Comparison of ENCODE assay signal across 8 cellular contexts in genomic region chr5:55176176-55176818, GRCh38. TPM values are rescaled to one million over a fixed set of nuclear protein-coding genes. Genes with fewer than 3 reads are reported as not detected.
A peak's percentile ranks its signal among the peaks of the same experiment; 100 is the strongest.
DNase-seq lines count a peak whose midpoint lies in the region; ATAC-seq and TF ChIP-seq lines count a peak whose summit lies in the region.

No MANE protein-coding gene starts in this region.

- no peak overlapping the region for H3K4ac ChIP-seq in mesendoderm (ENCODE audit: low read depth, low read length)

- H3K23ac ChIP-seq in mesendoderm (ENCODE audit: low read length), result peak overlapping the region; percentile 48

- no peak overlapping the region for H4K8ac ChIP-seq in mesendoderm (ENCODE audit: low read depth, low read length)

- no peak overlapping the region for H2AK5ac ChIP-seq in mesendoderm (ENCODE audit: low read length)

- WGBS in mesendoderm (ENCODE audit: extremely low coverage, insufficient coverage, low lambda C conversion rate), result no CpG with 5 or more reads among the region's 44 CpGs
- 1% methylated on average over 44 of the region's 44 CpGs for WGBS in urinary bladder

- H3K79me1 ChIP-seq in mesendoderm (ENCODE audit: low read length), result no peaks in the 10 kb centered on the region

- H3K56ac ChIP-seq in mesendoderm (ENCODE audit: low read length), result peak overlapping the region; percentile 74

- peak overlapping the region; percentile 58 for H3K4me3 ChIP-seq in coronary artery
- peak overlapping the region; percentile 31 for H3K4me3 ChIP-seq in mesendoderm (ENCODE audit: low read length)
- peak overlapping the region; percentile 23 for H3K4me3 ChIP-seq in urinary bladder (ENCODE audit: low read depth, low read length)

- 0 out of 2 replicates have a peak, but pooled peaks have one; percentile 11 for TF ChIP-seq EP300 in Ishikawa (IDR thresholded peaks at IDR 0.05; ENCODE audit: borderline replicate concordance)

- peak overlapping the region; percentile 65 for H3K9ac ChIP-seq in mesendoderm (ENCODE audit: low read length)

- H4K5ac ChIP-seq in mesendoderm (ENCODE audit: low read length), result no peak overlapping the region

- H3K4me1 ChIP-seq in mesendoderm (ENCODE audit: control insufficient read depth, low read depth, low read length) (peaks cover 3% of the 10 kb centered on the region), urinary bladder (ENCODE audit: insufficient read depth) (no peaks in the 10 kb centered on the region)

- TF ChIP-seq CTCF in coronary artery (IDR thresholded peaks at IDR 0.05), result no peak

- H3K27me3 ChIP-seq in mesendoderm (ENCODE audit: insufficient read depth, low read length, poor library complexity), result peaks cover 30% of the 10 kb centered on the region

- no peak for TF ChIP-seq RAD21 in Ishikawa (IDR thresholded peaks at IDR 0.05; ENCODE audit: low read depth)

- ATAC-seq in HG02973 (IDR thresholded peaks at IDR 0.05; ENCODE audit: unreplicated experiment) (no peak), GM19328 (IDR thresholded peaks at IDR 0.05; ENCODE audit: unreplicated experiment) (no peak)

- H3K36me3 ChIP-seq in mesendoderm (ENCODE audit: control insufficient read depth, insufficient read depth, low read length) (no peaks in the 10 kb centered on the region), urinary bladder (ENCODE audit: insufficient read depth) (no peaks in the 10 kb centered on the region)

- H3K18ac ChIP-seq in mesendoderm (ENCODE audit: low read length), result no peak overlapping the region

- H2BK15ac ChIP-seq in mesendoderm (replicated peaks; ENCODE audit: low read depth), result no peak overlapping the region

- DNase-seq in COR-L47 (lab: John Stamatoyannopoulos, UW), result peak; percentile 85
- peak; percentile 82 for DNase-seq in SK-MEL-5 (ENCODE audit: low read depth, low spot score)
- DNase-seq in coronary artery (ENCODE audit: low spot score), result no peak
- peak; percentile 85 for DNase-seq in mesendoderm

- H3K27ac ChIP-seq in coronary artery, result no peak overlapping the region
- H3K27ac ChIP-seq in mesendoderm (ENCODE audit: low read depth, low read length), result no peak overlapping the region
- no peak overlapping the region for H3K27ac ChIP-seq in urinary bladder (ENCODE audit: low read depth)

- no peaks in the 10 kb centered on the region for H3K79me2 ChIP-seq in mesendoderm (ENCODE audit: control insufficient read depth, insufficient read depth, low read length)

- H2BK5ac ChIP-seq in mesendoderm (ENCODE audit: low read length), result no peak overlapping the region

- no peak overlapping the region for H2BK120ac ChIP-seq in mesendoderm (ENCODE audit: low read depth, low read length)

- in situ Hi-C loops in SK-MEL-5 (cut with HindIII; ENCODE audit: low pct_unique_long_range_greater_than_20kb, low sequenced_read_pairs), result no loop called here

- peak overlapping the region; percentile 89 for H3K4me2 ChIP-seq in mesendoderm (ENCODE audit: low read length)

TF ChIP-seq in Ishikawa, 13 proteins besides CTCF, POLR2A, EP300 and RAD21:
- TF ChIP-seq USF1 (IDR thresholded peaks at IDR 0.05) (0 out of 2 replicates have a peak, but pooled peaks have one; percentile 6), CEBPB (IDR thresholded peaks at IDR 0.05) (no peak), NFIC (IDR thresholded peaks at IDR 0.05) (no peak), TEAD4 (IDR thresholded peaks at IDR 0.05) (0 out of 2 replicates have a peak, but pooled peaks have one; percentile 14), REST (IDR thresholded peaks at IDR 0.05; ENCODE audit: low read depth) (no peak), MAX (IDR thresholded peaks at IDR 0.05) (peak; percentile 92), ZBTB7A (IDR thresholded peaks at IDR 0.05; ENCODE audit: low read depth) (peak; percentile 23; the same call in 1 of the 2 replicates)

RNA-seq across cellular contexts. Expression of gene CDC20B, which starts 3.3 kb away (rescaled TPM):
- 0.21 and 0.35 TPM in 2 replicates for total RNA-seq in SK-MEL-5 (2014; rRNA removed; shearing (Covaris generic))
- 0.02 and 0.09 TPM in 2 replicates for polyA plus RNA-seq in SK-MEL-5 (2015; cell fraction: cytosol; rRNA removed)
- 0.74 and 1.0 TPM in 2 replicates for polyA plus RNA-seq in SK-MEL-5 (2015; cell fraction: nucleus; rRNA removed)
- polyA plus RNA-seq in mesendoderm (2013, experiment 1 of 2), result 0.08 TPM
- 0.07 TPM for polyA plus RNA-seq in mesendoderm (2013, experiment 2 of 2)
- not detected for total RNA-seq in urinary bladder
- polyA plus RNA-seq in urinary bladder, result not detected

RNA-seq across cellular contexts. Expression of gene GPX8, which starts 16.3 kb away (rescaled TPM):
- total RNA-seq in SK-MEL-5 (2014; rRNA removed; shearing (Covaris generic)), result 95.2 and 96.6 TPM in 2 replicates
- 77.8 and 83.0 TPM in 2 replicates for polyA plus RNA-seq in SK-MEL-5 (2015; cell fraction: cytosol; rRNA removed)
- polyA plus RNA-seq in SK-MEL-5 (2015; cell fraction: nucleus; rRNA removed), result 34.3 and 56.9 TPM in 2 replicates
- polyA plus RNA-seq in mesendoderm (2013, experiment 1 of 2), result 76.3 TPM
- 75.8 TPM for polyA plus RNA-seq in mesendoderm (2013, experiment 2 of 2)
- total RNA-seq in urinary bladder, result 120 TPM
- polyA plus RNA-seq in urinary bladder, result 20.5 TPM

RNA-seq across cellular contexts. Expression of gene MCIDAS, which starts 50.8 kb away (rescaled TPM):
- 3.5 and 4.2 TPM in 2 replicates for total RNA-seq in SK-MEL-5 (2014; rRNA removed; shearing (Covaris generic))
- 6.1 and 7.0 TPM in 2 replicates for polyA plus RNA-seq in SK-MEL-5 (2015; cell fraction: cytosol; rRNA removed)
- 23.3 and 42.2 TPM in 2 replicates for polyA plus RNA-seq in SK-MEL-5 (2015; cell fraction: nucleus; rRNA removed)
- 0.07 TPM for polyA plus RNA-seq in mesendoderm (2013, experiment 1 of 2)
- 0.03 TPM for polyA plus RNA-seq in mesendoderm (2013, experiment 2 of 2)
- total RNA-seq in urinary bladder, result 0.32 TPM
- polyA plus RNA-seq in urinary bladder, result 0.23 TPM

RNA-seq across cellular contexts. Expression of gene CCNO, which starts 57.1 kb away (rescaled TPM):
- total RNA-seq in SK-MEL-5 (2014; rRNA removed; shearing (Covaris generic)), result 0.19 and 0.24 TPM in 2 replicates
- polyA plus RNA-seq in SK-MEL-5 (2015; cell fraction: cytosol; rRNA removed), result 0.42 and 1.3 TPM in 2 replicates
- polyA plus RNA-seq in SK-MEL-5 (2015; cell fraction: nucleus; rRNA removed), result 1.3 and 2.9 TPM in 2 replicates
- polyA plus RNA-seq in mesendoderm (2013, experiment 1 of 2), result 0.21 TPM
- 0.14 TPM for polyA plus RNA-seq in mesendoderm (2013, experiment 2 of 2)
- 1.6 TPM for total RNA-seq in urinary bladder
- 2.8 TPM for polyA plus RNA-seq in urinary bladder
